Comparison of ENCODE assay signal across 20 cellular contexts in the genomic region with DNA sequence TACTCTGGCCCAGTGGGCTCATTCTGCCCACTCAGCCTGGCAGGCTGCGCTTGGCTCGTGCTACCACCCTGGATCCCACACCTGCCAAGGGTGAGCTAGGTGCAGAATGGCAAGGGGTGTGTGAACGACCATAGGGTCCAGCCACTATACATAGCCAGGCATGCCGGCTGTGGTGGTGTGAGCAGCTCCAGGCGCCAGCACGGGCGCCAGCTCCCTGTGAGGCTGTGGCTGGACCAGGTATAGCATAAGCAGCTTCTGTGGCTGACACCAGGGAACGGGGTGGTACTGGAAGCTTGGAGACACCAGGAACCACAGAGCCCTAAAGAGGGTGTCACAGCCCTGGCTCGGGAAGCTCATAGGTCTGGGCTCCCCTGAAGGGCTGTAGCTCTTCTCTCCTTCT. TPM values are rescaled to one million over a fixed set of nuclear protein-coding genes. Genes with fewer than 3 reads are reported as not detected.
DNase-seq lines count a peak whose midpoint lies in the region; ATAC-seq lines count a peak whose summit lies in the region.
"Had no signal": no experiment of that assay in that cellular context is flagged by ENCODE, and none has a peak within 500 bp of the region (broad histone marks: within the 10 kb centered on the region; RNA-seq: fewer than 3 reads in every experiment).

No MANE protein-coding gene starts in this region.

- H2AFZ ChIP-seq in neuronal stem cell (ENCODE audit: low read length): no peak overlapping the region
- H2AFZ ChIP-seq: GM23248 had no signal

- H3K36me3 Mint-ChIP-seq in stimulated activated naive CD8-positive, alpha-beta T cell treated with anti-CD3 and anti-CD28 coated beads, Interleukin-15, Interleukin-2, amounts not matched to agents 100 ng/mL and 50 ng/mL, for 24 hours (ENCODE audit: low read depth): peaks cover 54% of the 10 kb centered on the region

- no peak overlapping the region for H3K4me2 ChIP-seq in neuronal stem cell (ENCODE audit: insufficient read depth, low read length, poor library complexity, severe bottlenecking)
- H3K4me2 ChIP-seq: A549 had no signal

- no peak overlapping the region for H2BK5ac ChIP-seq in neuronal stem cell (ENCODE audit: low read length)

- H3K4me3 ChIP-seq in neuronal stem cell (ENCODE audit: low read length in 2 of 2): no peak overlapping the region
- H3K4me3 ChIP-seq: A549, GM23248, HAP-1 had no signal

- H2BK12ac ChIP-seq in neuronal stem cell (ENCODE audit: low read length): no peak overlapping the region

- H3K36me3 ChIP-seq in neuronal stem cell (replicated peaks in 1 of 2; ENCODE audit: control insufficient read depth in 2 of 2, insufficient read depth in 2 of 2, low read length in 2 of 2): peaks cover 5 to 95% of the 10 kb centered on the region in 2 donors

- H3K18ac ChIP-seq in neuronal stem cell (ENCODE audit: low read length): no peak overlapping the region

- no peak overlapping the region for H3K27ac ChIP-seq in neuronal stem cell (replicated peaks; ENCODE audit: low read length)
- H3K27ac ChIP-seq: A549, GM23248 had no signal

- H3K27ac Mint-ChIP-seq in stimulated activated naive CD8-positive, alpha-beta T cell treated with anti-CD3 and anti-CD28 coated beads, Interleukin-15, Interleukin-2, amounts not matched to agents 100 ng/mL and 50 ng/mL, for 24 hours: peak overlapping the region; percentile 18
- H3K27ac Mint-ChIP-seq: CD4-positive, alpha-beta memory T cell; HFFc6 had no signal

- H3K79me1 ChIP-seq in neuronal stem cell (ENCODE audit: low read depth, low read length): no peaks in the 10 kb centered on the region

- H3K4me1 Mint-ChIP-seq in stimulated activated naive CD8-positive, alpha-beta T cell treated with anti-CD3 and anti-CD28 coated beads, Interleukin-15, Interleukin-2, amounts not matched to agents 100 ng/mL and 50 ng/mL, for 24 hours (ENCODE audit: low read depth): no peaks in the 10 kb centered on the region
- H3K4me1 Mint-ChIP-seq: CD4-positive, alpha-beta memory T cell had no signal

- H3K14ac ChIP-seq in neuronal stem cell (ENCODE audit: low read length): no peak overlapping the region

- H3K9me3 Mint-ChIP-seq in stimulated activated naive CD8-positive, alpha-beta T cell treated with anti-CD3 and anti-CD28 coated beads, Interleukin-15, Interleukin-2, amounts not matched to agents 100 ng/mL and 50 ng/mL, for 24 hours: no peaks in the 10 kb centered on the region
- H3K9me3 Mint-ChIP-seq: CD4-positive, alpha-beta memory T cell; HFFc6 had no signal

- H3K23ac ChIP-seq in neuronal stem cell (ENCODE audit: low read depth, low read length, poor library complexity): peak overlapping the region; percentile 40

- DNase-seq in stimulated activated naive CD8-positive, alpha-beta T cell treated with anti-CD3 and anti-CD28 coated beads, Interleukin-15, Interleukin-2, amounts not matched to agents 100 U/mL and 50 U/mL, for 24 hours: no peak
- DNase-seq in neuronal stem cell (ENCODE audit: low spot score) (no peak), H4 (ENCODE audit: low spot score) (no peak), NCI-H187 (lab: John Stamatoyannopoulos, UW) (no peak)
- DNase-seq: 8988T; ACHN; C1 segment of cervical spinal cord; Calu3; CD4-positive, alpha-beta memory T cell; COR-L47; DMS53; DMS79 treated with DMSO at 0.1 percent for 48 hours; GF-D8; GM23248; HFFc6 had no signal

- H3K4me3 Mint-ChIP-seq in stimulated activated naive CD8-positive, alpha-beta T cell treated with anti-CD3 and anti-CD28 coated beads, Interleukin-15, Interleukin-2, amounts not matched to agents 100 ng/mL and 50 ng/mL, for 24 hours: no peak overlapping the region
- H3K4me3 Mint-ChIP-seq: CD4-positive, alpha-beta memory T cell; HFFc6 had no signal

- no peaks in the 10 kb centered on the region for H3K27me3 ChIP-seq in neuronal stem cell (ENCODE audit: control insufficient read depth in 3 of 3, insufficient read depth in 3 of 3, low read depth in 1 of 3, low read length in 3 of 3)

- no peak overlapping the region for H2AK5ac ChIP-seq in neuronal stem cell (ENCODE audit: low read depth, low read length)

- ATAC-seq in stimulated activated naive CD8-positive, alpha-beta T cell treated with anti-CD3 and anti-CD28 coated beads, Interleukin-15, Interleukin-2, amounts not matched to agents 100 U/mL and 50 U/mL, for 24 hours: no peak
- ATAC-seq in esophagus mucosa: peak; percentile 13
- no peak for ATAC-seq in GM19324 (IDR thresholded peaks at IDR 0.05; ENCODE audit: low FRiP score, unreplicated experiment)
- ATAC-seq: A549 had no signal

- no peak overlapping the region for H4K91ac ChIP-seq in neuronal stem cell (ENCODE audit: low read depth, low read length, poor library complexity)

- H3K9me3 ChIP-seq in neuronal stem cell (replicated peaks in 1 of 2; ENCODE audit: control insufficient read depth in 2 of 2, insufficient read depth in 1 of 2, low read depth in 1 of 2, low read length in 2 of 2): no peaks in the 10 kb centered on the region
- H3K9me3 ChIP-seq: A549, HAP-1 had no signal

- H4K8ac ChIP-seq in neuronal stem cell (ENCODE audit: low read depth, low read length): peak overlapping the region; percentile 66

- no peak overlapping the region for H2BK15ac ChIP-seq in neuronal stem cell (ENCODE audit: low read length)

- no peak overlapping the region for H3K4ac ChIP-seq in neuronal stem cell (ENCODE audit: low read length)

- H3K9ac ChIP-seq in neuronal stem cell (ENCODE audit: low read depth, low read length, poor library complexity): no peak overlapping the region
- H3K9ac ChIP-seq: GM23248 had no signal

- WGBS in neuronal stem cell (ENCODE audit: extremely low coverage in 2 of 2, insufficient read length in 2 of 2, insufficient replicate concordance in 1 of 2), 2 donors: no CpG with 5 or more reads among the region's 9 CpGs

- H2BK120ac ChIP-seq in neuronal stem cell (ENCODE audit: low read depth, low read length): no peak overlapping the region

- no peaks in the 10 kb centered on the region for H3K27me3 Mint-ChIP-seq in stimulated activated naive CD8-positive, alpha-beta T cell treated with anti-CD3 and anti-CD28 coated beads, Interleukin-15, Interleukin-2, amounts not matched to agents 100 ng/mL and 50 ng/mL, for 24 hours
- H3K27me3 Mint-ChIP-seq: CD4-positive, alpha-beta memory T cell had no signal

- no peaks in the 10 kb centered on the region for H3K4me1 ChIP-seq in neuronal stem cell (ENCODE audit: control insufficient read depth in 2 of 2, insufficient read depth in 1 of 2, low read depth in 1 of 2, low read length in 2 of 2)
- H3K4me1 ChIP-seq: A549, HAP-1 had no signal

RNA-seq across cellular contexts. Expression of gene CCDC18, which starts 18.6 kb away (rescaled TPM):
- 4.3 TPM for total RNA-seq in esophagus mucosa
- 14.0 TPM for polyA plus RNA-seq in neuronal stem cell (2013, experiment 1 of 2)
- polyA plus RNA-seq in neuronal stem cell (2013, experiment 2 of 2): 14.5 TPM
- 2.3 and 3.3 TPM in 2 replicates for total RNA-seq in H4 (2014; rRNA removed; shearing (Covaris generic))

RNA-seq across cellular contexts. Expression of gene TMED5, which starts 18.9 kb away (rescaled TPM):
- total RNA-seq in esophagus mucosa: 21.8 TPM
- 30.0 TPM for polyA plus RNA-seq in neuronal stem cell (2013, experiment 1 of 2)
- 32.0 TPM for polyA plus RNA-seq in neuronal stem cell (2013, experiment 2 of 2)
- total RNA-seq in H4 (2014; rRNA removed; shearing (Covaris generic)): 31.7 and 36.6 TPM in 2 replicates
